In the genomic region with DNA sequence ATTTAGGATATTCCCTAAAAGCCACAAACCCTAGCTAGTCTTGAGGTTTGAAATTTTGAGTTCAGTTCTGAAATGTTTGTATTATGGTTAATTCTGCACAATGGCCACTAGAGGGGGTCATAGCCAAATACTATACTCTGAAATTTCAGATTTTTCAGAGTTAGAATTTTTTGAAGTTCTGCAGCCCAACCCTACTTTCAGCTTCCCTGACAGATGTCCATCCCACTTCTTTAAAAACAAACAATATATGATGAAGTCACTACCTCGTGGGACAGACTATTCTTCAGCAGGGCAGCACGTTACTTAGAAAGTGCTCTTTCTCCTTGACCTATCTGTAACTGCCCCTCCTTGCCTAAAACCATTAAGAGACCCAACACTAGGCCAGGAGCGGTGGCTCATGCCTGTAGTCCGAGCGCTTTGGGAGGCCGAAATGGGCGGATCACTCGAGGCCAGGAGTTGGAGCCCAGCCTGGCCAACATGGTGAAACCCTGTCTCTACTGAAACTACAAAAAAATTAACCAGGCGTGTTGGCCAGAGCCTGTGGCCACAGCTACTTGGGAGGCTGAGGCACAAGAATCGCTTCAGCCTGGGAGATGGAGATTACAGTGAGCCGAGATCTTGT, we compare ENCODE assay signal across 9 cellular contexts. TPM values are rescaled to one million over a fixed set of nuclear protein-coding genes. Genes with fewer than 3 reads are reported as not detected.
DNase-seq lines count a peak whose midpoint lies in the region; ATAC-seq and TF ChIP-seq lines count a peak whose summit lies in the region.
"Had no signal": no experiment of that assay in that cellular context is flagged by ENCODE, and none has a peak within 500 bp of the region (broad histone marks: within the 10 kb centered on the region; RNA-seq: fewer than 3 reads in every experiment).

No MANE protein-coding gene starts in this region.

- H3K4me3 ChIP-seq in SJCRH30 = no peak overlapping the region
- no peak overlapping the region for H3K4me3 ChIP-seq in esophagus muscularis mucosa
- H3K4me3 ChIP-seq in neuronal stem cell (ENCODE audit: low read length in 2 of 2) = no peak overlapping the region
- H3K4me3 ChIP-seq: BLaER1 treated with 17β-estradiol and CSF1 and Interleukin-3, amounts not matched to agents 10 nM and 100 nM had no signal

- no peak overlapping the region for H4K91ac ChIP-seq in neuronal stem cell (ENCODE audit: low read depth, low read length, poor library complexity)

- peak; percentile 65 for TF ChIP-seq RAD21 in Ishikawa (IDR thresholded peaks at IDR 0.05; ENCODE audit: low read depth)

- no peak for TF ChIP-seq POLR2A in esophagus muscularis mucosa (IDR thresholded peaks at IDR 0.05; ENCODE audit: low read depth)

- H3K14ac ChIP-seq in neuronal stem cell (ENCODE audit: low read length) = no peak overlapping the region

- H3K9me3 ChIP-seq in SJCRH30 (replicated peaks) (no peaks in the 10 kb centered on the region; the same call in 1 of the 2 replicates), esophagus muscularis mucosa (no peaks in the 10 kb centered on the region), neuronal stem cell (replicated peaks in 1 of 2; ENCODE audit: control insufficient read depth in 2 of 2, insufficient read depth in 1 of 2, low read depth in 1 of 2, low read length in 2 of 2) (no peaks in the 10 kb centered on the region)
- H3K9me3 ChIP-seq: BLaER1 treated with 17β-estradiol and CSF1 and Interleukin-3, amounts not matched to agents 10 nM and 100 nM had no signal

- H3K4ac ChIP-seq in neuronal stem cell (ENCODE audit: low read length) = no peak overlapping the region

- no peak overlapping the region for H2BK12ac ChIP-seq in neuronal stem cell (ENCODE audit: low read length)

- TF ChIP-seq EP300 in Ishikawa (IDR thresholded peaks at IDR 0.05; ENCODE audit: borderline replicate concordance) (no peak), esophagus muscularis mucosa (IDR thresholded peaks at IDR 0.05) (no peak)

- DNase-seq in NCI-H1436 (lab: John Stamatoyannopoulos, UW) (peak; percentile 7), NCI-H1436 treated with DMSO at 0.1 percent for 48 hours (lab: John Stamatoyannopoulos, UW) (no peak), SJCRH30 (peak; percentile 10 to 72), esophagus muscularis mucosa (ENCODE audit: extremely low spot score) (no peak), neuronal stem cell (ENCODE audit: low spot score) (peak; percentile 21)

- WGBS in esophagus muscularis mucosa = 47% methylated on average over 11 of the region's 11 CpGs
- WGBS in neuronal stem cell (ENCODE audit: extremely low coverage in 2 of 2, insufficient read length in 2 of 2, insufficient replicate concordance in 1 of 2), 2 donors = no CpG with 5 or more reads among the region's 11 CpGs

- no peak overlapping the region for H2BK15ac ChIP-seq in neuronal stem cell (ENCODE audit: low read length)

- H3K36me3 ChIP-seq in SJCRH30 (no peaks in the 10 kb centered on the region), esophagus muscularis mucosa (no peaks in the 10 kb centered on the region), neuronal stem cell (replicated peaks in 1 of 2; ENCODE audit: control insufficient read depth in 2 of 2, insufficient read depth in 2 of 2, low read length in 2 of 2) (no peaks in the 10 kb centered on the region)
- H3K36me3 ChIP-seq: BLaER1 treated with 17β-estradiol and CSF1 and Interleukin-3, amounts not matched to agents 10 nM and 100 nM had no signal

- H2AK5ac ChIP-seq in neuronal stem cell (ENCODE audit: low read depth, low read length) = peak overlapping the region; percentile 25

- no peak overlapping the region for H4K8ac ChIP-seq in neuronal stem cell (ENCODE audit: low read depth, low read length)

- H3K27ac ChIP-seq in SJCRH30 (no peak overlapping the region), esophagus muscularis mucosa (replicated peaks in 1 of 4) (no peak overlapping the region), neuronal stem cell (replicated peaks; ENCODE audit: low read length) (no peak overlapping the region)

- H3K23ac ChIP-seq in neuronal stem cell (ENCODE audit: low read depth, low read length, poor library complexity) = no peak overlapping the region

- H3K27me3 ChIP-seq in SJCRH30 (no peaks in the 10 kb centered on the region), esophagus muscularis mucosa (no peaks in the 10 kb centered on the region), neuronal stem cell (ENCODE audit: control insufficient read depth in 3 of 3, insufficient read depth in 3 of 3, low read depth in 1 of 3, low read length in 3 of 3) (no peaks in the 10 kb centered on the region)
- H3K27me3 ChIP-seq: BLaER1 treated with 17β-estradiol and CSF1 and Interleukin-3, amounts not matched to agents 10 nM and 100 nM had no signal

- H3K18ac ChIP-seq in neuronal stem cell (ENCODE audit: low read length) = no peak overlapping the region

- H2BK120ac ChIP-seq in neuronal stem cell (ENCODE audit: low read depth, low read length) = no peak overlapping the region

- H3K9ac ChIP-seq in neuronal stem cell (ENCODE audit: low read depth, low read length, poor library complexity) = no peak overlapping the region

- ATAC-seq in HG03280 (IDR thresholded peaks at IDR 0.05; ENCODE audit: unreplicated experiment) (no peak), GM21576 (IDR thresholded peaks at IDR 0.05; ENCODE audit: unreplicated experiment) (no peak)

- H2BK5ac ChIP-seq in neuronal stem cell (ENCODE audit: low read length) = no peak overlapping the region

- peak overlapping the region; percentile 68 for H2AFZ ChIP-seq in neuronal stem cell (ENCODE audit: low read length)

- H3K4me2 ChIP-seq in neuronal stem cell (ENCODE audit: insufficient read depth, low read length, poor library complexity, severe bottlenecking) = no peak overlapping the region

- peak; percentile 66 to 76 (median 70) for TF ChIP-seq CTCF in esophagus muscularis mucosa (IDR thresholded peaks at IDR 0.05)

- H3K79me1 ChIP-seq in neuronal stem cell (ENCODE audit: low read depth, low read length) = no peaks in the 10 kb centered on the region

- no peaks in the 10 kb centered on the region for H3K4me1 ChIP-seq in SJCRH30
- no peaks in the 10 kb centered on the region for H3K4me1 ChIP-seq in esophagus muscularis mucosa
- no peaks in the 10 kb centered on the region for H3K4me1 ChIP-seq in neuronal stem cell (ENCODE audit: control insufficient read depth in 2 of 2, insufficient read depth in 1 of 2, low read depth in 1 of 2, low read length in 2 of 2)

- intact Hi-C loops in esophagus muscularis mucosa (cut with DNase I) = loop anchor here (5.0 kb wide), 1 partner anchor 289 kb away; no protein-coding TSS in a partner anchor

TF ChIP-seq in Ishikawa, 13 proteins besides CTCF, POLR2A, EP300 and RAD21:
- TF ChIP-seq YY1 (IDR thresholded peaks at IDR 0.05; ENCODE audit: low read depth) (no peak), TAF1 (IDR thresholded peaks at IDR 0.05; ENCODE audit: low read depth) (no peak), TCF12 (IDR thresholded peaks at IDR 0.05; ENCODE audit: low read depth) (no peak), ZBTB7A (IDR thresholded peaks at IDR 0.05; ENCODE audit: low read depth) (no peak), EGR1 (IDR thresholded peaks at IDR 0.05) (no peak), CEBPB (IDR thresholded peaks at IDR 0.05) (no peak), CREB1 (IDR thresholded peaks at IDR 0.05; ENCODE audit: low read depth) (no peak), TEAD4 (IDR thresholded peaks at IDR 0.05) (no peak), FOXM1 (IDR thresholded peaks at IDR 0.05; ENCODE audit: borderline replicate concordance, low read depth) (no peak), NFIC (IDR thresholded peaks at IDR 0.05) (no peak)
- TF ChIP-seq, protein P1, sequence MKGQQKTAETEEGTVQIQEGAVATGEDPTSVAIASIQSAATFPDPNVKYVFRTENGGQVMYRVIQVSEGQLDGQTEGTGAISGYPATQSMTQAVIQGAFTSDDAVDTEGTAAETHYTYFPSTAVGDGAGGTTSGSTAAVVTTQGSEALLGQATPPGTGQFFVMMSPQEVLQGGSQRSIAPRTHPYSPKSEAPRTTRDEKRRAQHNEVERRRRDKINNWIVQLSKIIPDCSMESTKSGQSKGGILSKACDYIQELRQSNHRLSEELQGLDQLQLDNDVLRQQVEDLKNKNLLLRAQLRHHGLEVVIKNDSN (IDR thresholded peaks at IDR 0.05) = no peak
- TF ChIP-seq, protein P2, sequence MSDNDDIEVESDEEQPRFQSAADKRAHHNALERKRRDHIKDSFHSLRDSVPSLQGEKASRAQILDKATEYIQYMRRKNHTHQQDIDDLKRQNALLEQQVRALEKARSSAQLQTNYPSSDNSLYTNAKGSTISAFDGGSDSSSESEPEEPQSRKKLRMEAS (IDR thresholded peaks at IDR 0.05) = no peak
- TF ChIP-seq, protein P3, sequence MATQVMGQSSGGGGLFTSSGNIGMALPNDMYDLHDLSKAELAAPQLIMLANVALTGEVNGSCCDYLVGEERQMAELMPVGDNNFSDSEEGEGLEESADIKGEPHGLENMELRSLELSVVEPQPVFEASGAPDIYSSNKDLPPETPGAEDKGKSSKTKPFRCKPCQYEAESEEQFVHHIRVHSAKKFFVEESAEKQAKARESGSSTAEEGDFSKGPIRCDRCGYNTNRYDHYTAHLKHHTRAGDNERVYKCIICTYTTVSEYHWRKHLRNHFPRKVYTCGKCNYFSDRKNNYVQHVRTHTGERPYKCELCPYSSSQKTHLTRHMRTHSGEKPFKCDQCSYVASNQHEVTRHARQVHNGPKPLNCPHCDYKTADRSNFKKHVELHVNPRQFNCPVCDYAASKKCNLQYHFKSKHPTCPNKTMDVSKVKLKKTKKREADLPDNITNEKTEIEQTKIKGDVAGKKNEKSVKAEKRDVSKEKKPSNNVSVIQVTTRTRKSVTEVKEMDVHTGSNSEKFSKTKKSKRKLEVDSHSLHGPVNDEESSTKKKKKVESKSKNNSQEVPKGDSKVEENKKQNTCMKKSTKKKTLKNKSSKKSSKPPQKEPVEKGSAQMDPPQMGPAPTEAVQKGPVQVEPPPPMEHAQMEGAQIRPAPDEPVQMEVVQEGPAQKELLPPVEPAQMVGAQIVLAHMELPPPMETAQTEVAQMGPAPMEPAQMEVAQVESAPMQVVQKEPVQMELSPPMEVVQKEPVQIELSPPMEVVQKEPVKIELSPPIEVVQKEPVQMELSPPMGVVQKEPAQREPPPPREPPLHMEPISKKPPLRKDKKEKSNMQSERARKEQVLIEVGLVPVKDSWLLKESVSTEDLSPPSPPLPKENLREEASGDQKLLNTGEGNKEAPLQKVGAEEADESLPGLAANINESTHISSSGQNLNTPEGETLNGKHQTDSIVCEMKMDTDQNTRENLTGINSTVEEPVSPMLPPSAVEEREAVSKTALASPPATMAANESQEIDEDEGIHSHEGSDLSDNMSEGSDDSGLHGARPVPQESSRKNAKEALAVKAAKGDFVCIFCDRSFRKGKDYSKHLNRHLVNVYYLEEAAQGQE (IDR thresholded peaks at IDR 0.05; ENCODE audit: low read depth) = no peak

RNA-seq across cellular contexts. Expression of a gene that starts 48.2 kb away (rescaled TPM):
- total RNA-seq in SJCRH30 (2014; rRNA removed; shearing (Covaris generic)) = 37.8 and 40.5 TPM in 2 replicates
- total RNA-seq in esophagus muscularis mucosa = 10 to 100 TPM; 11.9 to 16.0 (median 13.9) TPM
- polyA plus RNA-seq in neuronal stem cell (2013, experiment 1 of 2) = 16.2 TPM
- 16.2 TPM for polyA plus RNA-seq in neuronal stem cell (2013, experiment 2 of 2)

Comparison
In these comparisons a context has a peak if more than half of its experiments do, and no peak if none do; other contexts are left out.
1. DNase-seq: peak in NCI-H1436 (single experiment), SJCRH30 (2 of 2) and neuronal stem cell (single experiment); none in NCI-H1436 treated with DMSO at 0.1 percent for 48 hours (single experiment) and esophagus muscularis mucosa (single experiment).